Comparison of ENCODE assay signal across 1 cellular context in the genomic region with DNA sequence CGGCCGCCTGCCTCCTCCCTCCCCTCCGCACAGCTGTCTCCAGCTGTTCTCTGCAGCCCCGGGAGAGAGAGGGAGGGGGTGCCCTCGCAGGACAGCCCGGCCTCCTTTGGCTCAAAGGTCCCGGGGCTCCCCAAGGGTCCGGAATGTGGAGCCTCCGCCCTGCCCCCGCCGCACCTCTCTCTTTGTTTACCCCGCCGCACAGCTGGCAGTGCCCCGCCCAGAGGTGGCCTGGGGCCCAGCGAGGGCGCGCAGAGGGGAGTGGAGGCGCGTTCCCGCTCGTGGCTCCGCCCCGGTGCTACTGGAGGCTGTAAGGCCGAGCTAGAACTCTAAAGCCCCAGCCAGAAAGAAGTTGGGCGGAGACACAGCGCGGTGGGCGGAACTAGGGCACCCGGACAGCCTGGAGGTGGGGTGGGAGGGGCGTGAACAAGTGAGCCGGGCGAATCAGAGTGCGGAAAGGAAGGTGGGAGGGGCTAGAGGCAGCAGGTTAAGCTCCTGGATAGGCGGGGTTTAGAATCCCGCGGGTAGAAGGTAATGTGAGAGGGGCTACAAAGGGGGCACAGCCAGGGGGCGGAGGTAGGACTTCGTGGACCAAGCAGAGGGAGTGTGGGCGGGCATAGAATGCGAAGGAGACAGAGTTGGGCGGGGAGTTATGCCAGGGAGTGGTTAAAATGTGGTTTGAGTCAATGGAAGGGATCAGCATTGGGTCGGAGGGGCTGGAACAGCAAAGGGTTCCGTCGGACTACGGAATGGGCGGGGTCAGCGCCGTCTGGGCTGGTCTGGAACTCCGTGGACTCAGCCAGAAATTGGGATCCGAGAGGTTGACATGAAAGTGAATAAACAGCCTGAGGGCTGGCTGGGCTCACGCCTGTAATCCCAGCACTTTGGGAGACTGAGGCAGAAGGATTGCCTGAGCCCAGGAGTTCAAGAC.
TF ChIP-seq lines count a peak whose summit lies in the region.

No MANE protein-coding gene starts in this region.

TF ChIP-seq in endothelial cell of umbilical vein, 7 proteins besides CTCF, POLR2A, EP300 and RAD21:
- TF ChIP-seq POLR2AphosphoS5 (IDR thresholded peaks at IDR 0.05; ENCODE audit: insufficient read depth, low read depth, low read length) (peak; percentile 21), MYC (IDR thresholded peaks at IDR 0.05; ENCODE audit: low read depth, low read length) (no peak), JUN (IDR thresholded peaks at IDR 0.05; ENCODE audit: borderline replicate concordance, insufficient read depth, insufficient read length, low read depth) (no peak)
TF ChIP-seq in endothelial cell of umbilical vein: peak in this region for 1.
